20 cellular contexts compared by ENCODE assay signal in the genomic region with DNA sequence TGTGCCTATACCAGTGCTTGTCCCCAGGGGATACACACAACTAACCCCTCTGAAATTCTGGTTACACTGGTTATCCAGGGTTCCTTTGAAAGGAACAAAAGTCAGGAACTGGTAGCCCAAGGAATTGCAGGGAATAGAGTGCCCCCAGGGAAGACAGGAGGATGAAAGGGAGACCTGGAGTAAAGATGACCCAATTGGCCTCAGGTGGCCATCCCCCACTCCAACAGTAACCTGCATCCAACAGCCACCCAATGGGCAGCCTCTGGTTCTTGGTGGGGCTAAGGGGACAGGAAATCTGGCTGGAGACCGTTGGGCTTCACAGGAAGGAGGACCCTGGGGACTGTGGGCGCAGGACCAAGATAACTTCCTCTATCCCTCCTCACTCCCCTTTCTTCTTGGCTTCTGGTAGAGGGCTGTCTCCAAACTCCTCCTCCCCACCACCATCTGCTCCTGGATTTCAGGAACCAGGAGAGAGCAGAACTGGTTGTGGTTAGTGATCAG. TPM values are rescaled to one million over a fixed set of nuclear protein-coding genes. Genes with fewer than 3 reads are reported as not detected.
DNase-seq lines count a peak whose midpoint lies in the region; ATAC-seq lines count a peak whose summit lies in the region.
"Had no signal": no experiment of that assay in that cellular context is flagged by ENCODE, and none has a peak within 500 bp of the region (broad histone marks: within the 10 kb centered on the region; RNA-seq: fewer than 3 reads in every experiment).

No MANE protein-coding gene starts in this region.

- H3K27me3 Mint-ChIP-seq in stimulated activated memory B cell treated with anti-CD40 and anti-IgM and Interleukin-4, amounts not matched to agents 10 μg/mL and 1 μg/mL and 100 μg/mL, for 72 hours, result peaks cover 70% of the 10 kb centered on the region

- no peak overlapping the region for H2AFZ ChIP-seq in neuronal stem cell (ENCODE audit: low read length)

- peaks cover 2% of the 10 kb centered on the region for H3K79me1 ChIP-seq in neuronal stem cell (ENCODE audit: low read depth, low read length)

- ATAC-seq in stimulated activated memory B cell treated with anti-CD40 and anti-IgM and Interleukin-4, amounts not matched to agents 10 μg/mL and 1 μg/mL and 100 μg/mL, for 72 hours, result no peak
- ATAC-seq: body of pancreas; naive thymus-derived CD4-positive, alpha-beta T cell; psoas muscle had no signal

- no peak overlapping the region for H4K8ac ChIP-seq in neuronal stem cell (ENCODE audit: low read depth, low read length)

- no peak overlapping the region for H3K4me2 ChIP-seq in neuronal stem cell (ENCODE audit: insufficient read depth, low read length, poor library complexity, severe bottlenecking)

- H3K9me3 Mint-ChIP-seq in stimulated activated memory B cell treated with anti-CD40 and anti-IgM and Interleukin-4, amounts not matched to agents 10 μg/mL and 1 μg/mL and 100 μg/mL, for 72 hours, result no peaks in the 10 kb centered on the region
- H3K9me3 Mint-ChIP-seq: activated T-cell treated with anti-CD3 and anti-CD28 coated beads, Interleukin-2, amount 50 U/mL, for 24 hours; dendritic cell treated with granulocyte-macrophage colony-stimulating factor and Interleukin-4, amounts not matched to agents 40 ng/mL and 50 ng/mL, for 4 days; naive thymus-derived CD4-positive, alpha-beta T cell had no signal

- no peaks in the 10 kb centered on the region for H3K36me3 ChIP-seq in neuronal stem cell (replicated peaks in 1 of 2; ENCODE audit: control insufficient read depth in 2 of 2, insufficient read depth in 2 of 2, low read length in 2 of 2)
- H3K36me3 ChIP-seq: spleen, thyroid gland had no signal

- no peak overlapping the region for H4K91ac ChIP-seq in neuronal stem cell (ENCODE audit: low read depth, low read length, poor library complexity)

- H2AK5ac ChIP-seq in neuronal stem cell (ENCODE audit: low read depth, low read length), result peak overlapping the region; percentile 62

- no peak overlapping the region for H2BK5ac ChIP-seq in neuronal stem cell (ENCODE audit: low read length)

- H3K14ac ChIP-seq in neuronal stem cell (ENCODE audit: low read length), result no peak overlapping the region

- H3K4me1 Mint-ChIP-seq in stimulated activated memory B cell treated with anti-CD40 and anti-IgM and Interleukin-4, amounts not matched to agents 10 μg/mL and 1 μg/mL and 100 μg/mL, for 72 hours, result no peaks in the 10 kb centered on the region

- no peaks in the 10 kb centered on the region for H3K36me3 Mint-ChIP-seq in stimulated activated memory B cell treated with anti-CD40 and anti-IgM and Interleukin-4, amounts not matched to agents 10 μg/mL and 1 μg/mL and 100 μg/mL, for 72 hours
- H3K36me3 Mint-ChIP-seq: activated naive CD8-positive, alpha-beta T cell; naive thymus-derived CD4-positive, alpha-beta T cell had no signal

- no peak overlapping the region for H3K27ac Mint-ChIP-seq in stimulated activated memory B cell treated with anti-CD40 and anti-IgM and Interleukin-4, amounts not matched to agents 10 μg/mL and 1 μg/mL and 100 μg/mL, for 72 hours
- H3K27ac Mint-ChIP-seq: activated naive CD8-positive, alpha-beta T cell; activated T-cell treated with anti-CD3 and anti-CD28 coated beads, Interleukin-2, amount 50 U/mL, for 24 hours; naive thymus-derived CD4-positive, alpha-beta T cell had no signal

- H3K23ac ChIP-seq in neuronal stem cell (ENCODE audit: low read depth, low read length, poor library complexity), result no peak overlapping the region

- no peak overlapping the region for H3K4ac ChIP-seq in neuronal stem cell (ENCODE audit: low read length)

- DNase-seq in DMS 273 treated with DMSO at 0.1 percent for 48 hours (lab: John Stamatoyannopoulos, UW), result peak; percentile 15
- peak; percentile 99 for DNase-seq in KBM-7
- peak; percentile 34 for DNase-seq in OCI-M1 (lab: John Stamatoyannopoulos, UW)
- no peak for DNase-seq in neuronal stem cell (ENCODE audit: low spot score)
- no peak for DNase-seq in caudate nucleus (lab: John Stamatoyannopoulos, UW)
- no peak for DNase-seq in T-helper 1 cell
- DNase-seq: activated CD4-positive, alpha-beta T cell treated with anti-CD3 and anti-CD28 coated beads for 48 hours; activated T-cell treated with anti-CD3 and anti-CD28 coated beads, Interleukin-2, amount 50 U/mL, for 24 hours; body of pancreas; C1 segment of cervical spinal cord; naive thymus-derived CD4-positive, alpha-beta T cell; NCI-H2029 treated with DMSO at 0.1 percent for 48 hours; psoas muscle; spleen; thyroid gland had no signal

- peak overlapping the region; percentile 51 for H3K18ac ChIP-seq in neuronal stem cell (ENCODE audit: low read length)

- no peaks in the 10 kb centered on the region for H3K9me3 ChIP-seq in neuronal stem cell (replicated peaks in 1 of 2; ENCODE audit: control insufficient read depth in 2 of 2, insufficient read depth in 1 of 2, low read depth in 1 of 2, low read length in 2 of 2)
- H3K9me3 ChIP-seq: body of pancreas, psoas muscle, spleen, thyroid gland had no signal

- H3K9ac ChIP-seq in neuronal stem cell (ENCODE audit: low read depth, low read length, poor library complexity), result no peak overlapping the region

- in situ Hi-C loops in KBM-7 (cut with MboI; ENCODE audit: low pct_unique_long_range_greater_than_20kb, low sequenced_read_pairs), result no loop called here

- WGBS in neuronal stem cell (ENCODE audit: extremely low coverage in 2 of 2, insufficient read length in 2 of 2, insufficient replicate concordance in 1 of 2), 2 donors, result no CpG with 5 or more reads among the region's 2 CpGs

- H3K27me3 ChIP-seq in neuronal stem cell (ENCODE audit: control insufficient read depth in 3 of 3, insufficient read depth in 3 of 3, low read depth in 1 of 3, low read length in 3 of 3), result peaks cover 0 to 42% (median 9%) of the 10 kb centered on the region in 3 experiments
- H3K27me3 ChIP-seq: body of pancreas had no signal

- no peak overlapping the region for H3K4me3 ChIP-seq in neuronal stem cell (ENCODE audit: low read length in 2 of 2)
- H3K4me3 ChIP-seq: body of pancreas, lung, psoas muscle, spleen, thyroid gland had no signal

- peaks cover 0 to 2% of the 10 kb centered on the region in 2 donors for H3K4me1 ChIP-seq in neuronal stem cell (ENCODE audit: control insufficient read depth in 2 of 2, insufficient read depth in 1 of 2, low read depth in 1 of 2, low read length in 2 of 2)
- H3K4me1 ChIP-seq: psoas muscle had no signal

- H2BK120ac ChIP-seq in neuronal stem cell (ENCODE audit: low read depth, low read length), result no peak overlapping the region

- no peak overlapping the region for H3K4me3 Mint-ChIP-seq in stimulated activated memory B cell treated with anti-CD40 and anti-IgM and Interleukin-4, amounts not matched to agents 10 μg/mL and 1 μg/mL and 100 μg/mL, for 72 hours
- H3K4me3 Mint-ChIP-seq: activated naive CD8-positive, alpha-beta T cell; activated T-cell treated with anti-CD3 and anti-CD28 coated beads, Interleukin-2, amount 50 U/mL, for 24 hours; dendritic cell treated with granulocyte-macrophage colony-stimulating factor and Interleukin-4, amounts not matched to agents 40 ng/mL and 50 ng/mL, for 4 days; naive thymus-derived CD4-positive, alpha-beta T cell had no signal

- no peak overlapping the region for H2BK12ac ChIP-seq in neuronal stem cell (ENCODE audit: low read length)

- no peak overlapping the region for H2BK15ac ChIP-seq in neuronal stem cell (ENCODE audit: low read length)

- H3K27ac ChIP-seq in neuronal stem cell (replicated peaks; ENCODE audit: low read length) (no peak overlapping the region), caudate nucleus (ENCODE audit: low read depth, low read length) (no peak overlapping the region)
- H3K27ac ChIP-seq: body of pancreas, epithelial cell of prostate, psoas muscle, spleen, thyroid gland had no signal

RNA-seq across cellular contexts. Expression of a gene that starts 0.8 kb away (rescaled TPM):
- 0.01 TPM for polyA plus RNA-seq in neuronal stem cell (2013, experiment 1 of 2)
- not detected for polyA plus RNA-seq in neuronal stem cell (2013, experiment 2 of 2)
- polyA plus RNA-seq: naive thymus-derived CD4-positive, alpha-beta T cell had no signal

RNA-seq across cellular contexts. Expression of a gene that starts 43.2 kb away (rescaled TPM):
- polyA plus RNA-seq in neuronal stem cell (2013, experiment 1 of 2), result 0.03 TPM
- polyA plus RNA-seq in neuronal stem cell (2013, experiment 2 of 2), result 0.04 TPM
- polyA plus RNA-seq: naive thymus-derived CD4-positive, alpha-beta T cell had no signal

RNA-seq across cellular contexts. Expression of a gene that starts 47.0 kb away (rescaled TPM):
- 26.2 TPM for polyA plus RNA-seq in neuronal stem cell (2013, experiment 1 of 2)
- 25.2 TPM for polyA plus RNA-seq in neuronal stem cell (2013, experiment 2 of 2)

Comparison
In these comparisons a context has a peak if more than half of its experiments do, and no peak if none do; other contexts are left out.
1. DNase-seq: peak in DMS 273 treated with DMSO at 0.1 percent for 48 hours (single experiment), KBM-7 (single experiment) and OCI-M1 (single experiment); none in neuronal stem cell (single experiment), caudate nucleus (0 of 61) and T-helper 1 cell (0 of 5).